8 cellular contexts compared by ENCODE assay signal in the genomic region with DNA sequence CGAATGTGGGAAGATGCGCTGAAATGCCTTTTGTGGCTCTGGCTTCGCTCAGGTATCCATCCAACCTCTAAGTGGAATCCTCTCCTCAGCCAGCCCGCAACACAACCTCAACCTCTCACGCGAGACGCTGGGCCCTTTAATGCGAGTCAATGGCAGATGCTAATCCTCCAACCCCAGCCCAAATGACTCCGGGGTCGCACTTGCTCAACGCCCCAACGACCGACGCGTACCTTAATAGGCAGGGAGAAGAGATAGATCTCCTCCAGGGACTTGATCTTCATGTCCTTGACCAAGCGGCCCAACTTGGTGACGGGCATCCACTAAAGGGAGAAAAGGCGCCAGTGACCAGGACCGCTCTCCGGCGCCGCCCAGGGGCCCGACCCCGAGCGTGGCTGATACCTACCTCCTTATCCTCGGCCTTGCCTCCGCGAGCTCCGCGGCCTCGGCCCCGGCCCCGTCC. TPM values are rescaled to one million over a fixed set of nuclear protein-coding genes. Genes with fewer than 3 reads are reported as not detected.
A peak's percentile ranks its signal among the peaks of the same experiment; 100 is the strongest.
DNase-seq lines count a peak whose midpoint lies in the region; ATAC-seq, FAIRE-seq and TF ChIP-seq lines count a peak whose summit lies in the region.

No MANE protein-coding gene starts in this region.

- peak; percentile 7 for ATAC-seq in GM19324 (IDR thresholded peaks at IDR 0.05; ENCODE audit: low FRiP score, unreplicated experiment)
- peak; percentile 44 for ATAC-seq in stimulated activated memory B cell treated with anti-CD40 and anti-IgM and Interleukin-4, amounts not matched to agents 10 μg/mL and 1 μg/mL and 100 μg/mL, for 72 hours
- no peak for ATAC-seq in GM21526 (IDR thresholded peaks at IDR 0.05; ENCODE audit: low FRiP score, unreplicated experiment)

- H3K9ac ChIP-seq in keratinocyte (ENCODE audit: control insufficient read depth, extremely low read depth, insufficient read depth, low read length), result peak overlapping the region; percentile 85

- TF ChIP-seq CTCF in AG04449 (IDR thresholded peaks at IDR 0.05; ENCODE audit: insufficient read depth, low read length, missing control alignments), result no peak
- TF ChIP-seq CTCF in ascending aorta (IDR thresholded peaks at IDR 0.05), result no peak
- TF ChIP-seq CTCF in keratinocyte (optimal IDR thresholded peaks at IDR 0.05 in 1 of 3, IDR thresholded peaks at IDR 0.05 in 1 of 3, conservative IDR thresholded peaks at IDR 0.05 in 1 of 3; ENCODE audit: extremely low read depth in 1 of 3, insufficient read depth in 2 of 3, low read length in 3 of 3), result peak in 1 of 3 experiments; percentile 7

- dilution Hi-C loops in keratinocyte (cut with MboI; ENCODE audit: extremely low pct_ligation_motif_present, low sequenced_read_pairs), result no loop called here

- H3K4me3 Mint-ChIP-seq in stimulated activated memory B cell treated with anti-CD40 and anti-IgM and Interleukin-4, amounts not matched to agents 10 μg/mL and 1 μg/mL and 100 μg/mL, for 72 hours, result peak overlapping the region; percentile 84

- H3K79me2 ChIP-seq in keratinocyte (ENCODE audit: control insufficient read depth, insufficient read depth, low read length), result peaks cover 59% of the 10 kb centered on the region

- H3K4me1 Mint-ChIP-seq in stimulated activated memory B cell treated with anti-CD40 and anti-IgM and Interleukin-4, amounts not matched to agents 10 μg/mL and 1 μg/mL and 100 μg/mL, for 72 hours, result peaks cover 58% of the 10 kb centered on the region

- peaks cover 31% of the 10 kb centered on the region for H3K36me3 Mint-ChIP-seq in stimulated activated memory B cell treated with anti-CD40 and anti-IgM and Interleukin-4, amounts not matched to agents 10 μg/mL and 1 μg/mL and 100 μg/mL, for 72 hours

- H3K4me3 ChIP-seq in AG04449 (ENCODE audit: low read depth, low read length), result peak overlapping the region; percentile 92
- H3K4me3 ChIP-seq in MG63, result peak overlapping the region; percentile 99
- peak overlapping the region; percentile 92 to 94 for H3K4me3 ChIP-seq in ascending aorta
- peak overlapping the region; percentile 59 to 85 (median 76) for H3K4me3 ChIP-seq in keratinocyte (ENCODE audit: control insufficient read depth in 2 of 3, extremely low read depth in 1 of 3, insufficient read depth in 2 of 3, low read depth in 1 of 3, low read length in 3 of 3)

- H3K27ac Mint-ChIP-seq in stimulated activated memory B cell treated with anti-CD40 and anti-IgM and Interleukin-4, amounts not matched to agents 10 μg/mL and 1 μg/mL and 100 μg/mL, for 72 hours, result peak overlapping the region; percentile 97

- peak overlapping the region; percentile 91 for H3K4me2 ChIP-seq in keratinocyte (ENCODE audit: control insufficient read depth, extremely low read depth, insufficient read depth, low read depth, low read length)

- H3K36me3 ChIP-seq in MG63, result peaks cover 55% of the 10 kb centered on the region
- H3K36me3 ChIP-seq in ascending aorta, result peaks cover 24 to 29% of the 10 kb centered on the region in 2 donors
- peaks cover 17 to 31% of the 10 kb centered on the region in 2 experiments for H3K36me3 ChIP-seq in keratinocyte (ENCODE audit: control insufficient read depth in 2 of 2, extremely low read depth in 1 of 2, insufficient read depth in 2 of 2, low read length in 2 of 2)

- POLR2A ChIA-PET in AG04449 (lab: Yijun Ruan, JAX), result interaction anchor here (0.6 to 2.3 kb wide), 26 partner anchors 11 to 226 kb away, joined by 3 to 45 read pairs (median 4); partner anchors contain the start of genes FAHD1, GFER, HAGH and MSRB1

- no peak for FAIRE-seq in keratinocyte (lab: Jason Lieb, UNC)

- peaks cover 3 to 23% of the 10 kb centered on the region in 2 donors for H3K4me1 ChIP-seq in ascending aorta
- H3K4me1 ChIP-seq in keratinocyte (ENCODE audit: control insufficient read depth, extremely low read depth, insufficient read depth, low read length), result peaks cover 35% of the 10 kb centered on the region

- no peaks in the 10 kb centered on the region; the same call in 1 of the 2 replicates for H3K9me3 ChIP-seq in MG63
- H3K9me3 ChIP-seq in ascending aorta, result no peaks in the 10 kb centered on the region
- no peaks in the 10 kb centered on the region for H3K9me3 ChIP-seq in keratinocyte (ENCODE audit: control insufficient read depth, low read depth, low read length)

- H3K9me3 Mint-ChIP-seq in stimulated activated memory B cell treated with anti-CD40 and anti-IgM and Interleukin-4, amounts not matched to agents 10 μg/mL and 1 μg/mL and 100 μg/mL, for 72 hours, result no peaks in the 10 kb centered on the region

- DNase-seq in AG04449 (ENCODE audit: low read depth, low spot score) (no peak), MG63 (no peak), ascending aorta (ENCODE audit: low spot score in 2 of 2) (no peak), keratinocyte (ENCODE audit: low read depth, low spot score) (no peak), NCI-H446 (lab: John Stamatoyannopoulos, UW) (no peak)

- intact Hi-C loops in ascending aorta (cut with DNase I), result loop anchor here (10.0 kb wide), 1 partner anchor 551 kb away; the partner anchor contains the start of gene ATP6V0C

- peaks cover 28% of the 10 kb centered on the region for H4K20me1 ChIP-seq in keratinocyte (ENCODE audit: control insufficient read depth, extremely low read depth, insufficient read depth, low read length)

- H3K27me3 Mint-ChIP-seq in stimulated activated memory B cell treated with anti-CD40 and anti-IgM and Interleukin-4, amounts not matched to agents 10 μg/mL and 1 μg/mL and 100 μg/mL, for 72 hours, result no peaks in the 10 kb centered on the region

- CTCF ChIA-PET in AG04449 (lab: Yijun Ruan, JAX), result interaction anchor here (1.2 to 1.3 kb wide), 2 partner anchors 18 to 23 kb away, joined by 3 read pairs; no protein-coding TSS in a partner anchor

- H3K27ac ChIP-seq in ascending aorta (peak overlapping the region; percentile 99), keratinocyte (ENCODE audit: control insufficient read depth, insufficient read depth, low read length) (peak overlapping the region; percentile 82)

- H3K27me3 ChIP-seq in MG63, result no peaks in the 10 kb centered on the region
- H3K27me3 ChIP-seq in ascending aorta, result no peaks in the 10 kb centered on the region
- H3K27me3 ChIP-seq in keratinocyte (ENCODE audit: control insufficient read depth, extremely low read depth, insufficient read depth, low read length), result no peaks in the 10 kb centered on the region

- no peak overlapping the region for H2AFZ ChIP-seq in keratinocyte (ENCODE audit: control insufficient read depth, low read length)

- peaks cover 3% of the 10 kb centered on the region for H3K9me1 ChIP-seq in keratinocyte (ENCODE audit: control insufficient read depth, extremely low read depth, insufficient read depth, low read length)

RNA-seq across cellular contexts. Expression of gene RPS2, which starts 0.6 kb away (rescaled TPM):
- 8,634 and 16,603 TPM in 2 replicates for total RNA-seq in MG63 (2014; rRNA removed; shearing (Covaris generic); ENCODE audit: low replicate concordance)
- total RNA-seq in ascending aorta, result 2,866 TPM
- 2,750 to 6,036 TPM (median 3,573 TPM) in 3 replicates for polyA plus RNA-seq in keratinocyte
- 1,273 TPM for polyA plus RNA-seq in keratinocyte (2011; ENCODE audit: low read depth)
- 4,082 and 7,559 TPM in 2 replicates for polyA plus RNA-seq in keratinocyte (2011; cell fraction: cytosol; rRNA removed)
- 1,224 and 1,590 TPM in 2 replicates for polyA plus RNA-seq in keratinocyte (2011; cell fraction: nucleus; rRNA removed)
- polyA plus RNA-seq in keratinocyte (2012; ENCODE audit: low replicate concordance), result 4,497 and 4,796 TPM in 2 replicates
- polyA minus RNA-seq in keratinocyte, result 3,614 to 6,436 TPM (median 5,566 TPM) in 3 replicates
- polyA minus RNA-seq in keratinocyte (2011; cell fraction: cytosol; rRNA and poly(A)+ RNA removed), result 6,872 TPM
- polyA minus RNA-seq in keratinocyte (2011; cell fraction: nucleus; rRNA and poly(A)+ RNA removed), result 646 and 794 TPM in 2 replicates

RNA-seq across cellular contexts. Expression of gene RNF151, which starts 2.6 kb away (rescaled TPM):
- total RNA-seq in MG63 (2014; rRNA removed; shearing (Covaris generic); ENCODE audit: low replicate concordance), result not detected in 2 replicates
- not detected for total RNA-seq in ascending aorta
- not detected in 3 replicates for polyA plus RNA-seq in keratinocyte
- not detected for polyA plus RNA-seq in keratinocyte (2011; ENCODE audit: low read depth)
- not detected in 2 replicates for polyA plus RNA-seq in keratinocyte (2011; cell fraction: cytosol; rRNA removed)
- polyA plus RNA-seq in keratinocyte (2011; cell fraction: nucleus; rRNA removed), result not detected in 2 replicates
- not detected in 2 replicates for polyA plus RNA-seq in keratinocyte (2012; ENCODE audit: low replicate concordance)
- polyA minus RNA-seq in keratinocyte, result not detected in 3 replicates
- not detected for polyA minus RNA-seq in keratinocyte (2011; cell fraction: cytosol; rRNA and poly(A)+ RNA removed)
- not detected in 2 replicates for polyA minus RNA-seq in keratinocyte (2011; cell fraction: nucleus; rRNA and poly(A)+ RNA removed)

RNA-seq across cellular contexts. Expression of gene NDUFB10, which starts 4.7 kb away (rescaled TPM):
- 406 and 819 TPM in 2 replicates for total RNA-seq in MG63 (2014; rRNA removed; shearing (Covaris generic); ENCODE audit: low replicate concordance)
- 68.2 TPM for total RNA-seq in ascending aorta
- 97.9 to 161 TPM (median 107 TPM) in 3 replicates for polyA plus RNA-seq in keratinocyte
- polyA plus RNA-seq in keratinocyte (2011; ENCODE audit: low read depth), result 175 TPM
- polyA plus RNA-seq in keratinocyte (2011; cell fraction: cytosol; rRNA removed), result 102 and 257 TPM in 2 replicates
- polyA plus RNA-seq in keratinocyte (2011; cell fraction: nucleus; rRNA removed), result 41.3 and 67.7 TPM in 2 replicates
- 165 and 226 TPM in 2 replicates for polyA plus RNA-seq in keratinocyte (2012; ENCODE audit: low replicate concordance)
- 73.1 to 100 TPM (median 84.8 TPM) in 3 replicates for polyA minus RNA-seq in keratinocyte
- polyA minus RNA-seq in keratinocyte (2011; cell fraction: cytosol; rRNA and poly(A)+ RNA removed), result 249 TPM
- 32.2 and 40.3 TPM in 2 replicates for polyA minus RNA-seq in keratinocyte (2011; cell fraction: nucleus; rRNA and poly(A)+ RNA removed)

RNA-seq across cellular contexts. Expression of gene TBL3, which starts 7.8 kb away (rescaled TPM):
- total RNA-seq in MG63 (2014; rRNA removed; shearing (Covaris generic); ENCODE audit: low replicate concordance), result 75.4 and 134 TPM in 2 replicates
- total RNA-seq in ascending aorta, result 55.7 TPM
- polyA plus RNA-seq in keratinocyte, result 27.8 to 45.1 TPM (median 40.1 TPM) in 3 replicates
- 43.5 TPM for polyA plus RNA-seq in keratinocyte (2011; ENCODE audit: low read depth)
- 22.8 and 61.3 TPM in 2 replicates for polyA plus RNA-seq in keratinocyte (2011; cell fraction: cytosol; rRNA removed)
- polyA plus RNA-seq in keratinocyte (2011; cell fraction: nucleus; rRNA removed), result 51.3 and 60.4 TPM in 2 replicates
- 49.3 and 57.0 TPM in 2 replicates for polyA plus RNA-seq in keratinocyte (2012; ENCODE audit: low replicate concordance)
- polyA minus RNA-seq in keratinocyte, result 68.2 to 114 TPM (median 76.7 TPM) in 3 replicates
- polyA minus RNA-seq in keratinocyte (2011; cell fraction: cytosol; rRNA and poly(A)+ RNA removed), result 132 TPM
- polyA minus RNA-seq in keratinocyte (2011; cell fraction: nucleus; rRNA and poly(A)+ RNA removed), result 56.5 and 64.3 TPM in 2 replicates

RNA-seq across cellular contexts. Expression of gene RPL3L, which starts 9.6 kb away (rescaled TPM):
- not detected in 2 replicates for total RNA-seq in MG63 (2014; rRNA removed; shearing (Covaris generic); ENCODE audit: low replicate concordance)
- total RNA-seq in ascending aorta, result not detected
- polyA plus RNA-seq in keratinocyte, result 0.34 to 0.38 TPM (median 0.37 TPM) in 3 replicates
- 0.36 TPM for polyA plus RNA-seq in keratinocyte (2011; ENCODE audit: low read depth)
- 0.11 and 0.13 TPM in 2 replicates for polyA plus RNA-seq in keratinocyte (2011; cell fraction: cytosol; rRNA removed)
- polyA plus RNA-seq in keratinocyte (2011; cell fraction: nucleus; rRNA removed), result 0.15 and 0.25 TPM in 2 replicates
- 0.23 and 0.54 TPM in 2 replicates for polyA plus RNA-seq in keratinocyte (2012; ENCODE audit: low replicate concordance)
- 0.13 to 0.16 TPM in 2 of 3 replicates, not detected in the other for polyA minus RNA-seq in keratinocyte
- polyA minus RNA-seq in keratinocyte (2011; cell fraction: cytosol; rRNA and poly(A)+ RNA removed), result not detected
- polyA minus RNA-seq in keratinocyte (2011; cell fraction: nucleus; rRNA and poly(A)+ RNA removed), result not detected in 2 replicates
